ENCODE assay signal across 15 cellular contexts in the genomic region with DNA sequence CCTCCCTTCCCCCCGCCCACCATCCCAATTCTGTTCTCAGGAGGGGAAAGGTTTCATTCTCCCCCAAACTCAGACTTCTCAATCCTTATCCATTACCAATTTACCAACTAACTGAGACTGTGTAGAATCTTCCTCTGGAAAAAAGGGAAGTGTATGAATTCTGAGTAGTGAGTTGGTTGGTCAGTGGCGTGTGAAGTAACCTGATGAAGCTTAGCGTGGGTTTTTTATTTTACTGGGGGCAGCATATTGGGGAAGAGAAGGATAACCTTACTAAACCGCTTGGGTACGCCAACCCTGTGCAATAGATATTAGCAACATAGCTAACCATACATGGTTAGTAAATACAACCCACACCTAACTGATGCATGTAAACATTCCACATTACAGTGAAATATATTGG. TPM values are rescaled to one million over a fixed set of nuclear protein-coding genes. Genes with fewer than 3 reads are reported as not detected.
DNase-seq lines count a peak whose midpoint lies in the region; ATAC-seq, FAIRE-seq and TF ChIP-seq lines count a peak whose summit lies in the region.
"Had no signal": no experiment of that assay in that cellular context is flagged by ENCODE, and none has a peak within 500 bp of the region (broad histone marks: within the 10 kb centered on the region; RNA-seq: fewer than 3 reads in every experiment).

No MANE protein-coding gene starts in this region.

- H3K27me3 Mint-ChIP-seq in stimulated activated naive CD8-positive, alpha-beta T cell treated with anti-CD3 and anti-CD28 coated beads, Interleukin-15, Interleukin-2, amounts not matched to agents 100 ng/mL and 50 ng/mL, for 24 hours: no peaks in the 10 kb centered on the region

- H3K27ac Mint-ChIP-seq in stimulated activated naive CD8-positive, alpha-beta T cell treated with anti-CD3 and anti-CD28 coated beads, Interleukin-15, Interleukin-2, amounts not matched to agents 100 ng/mL and 50 ng/mL, for 24 hours: no peak overlapping the region

- H3K9me3 Mint-ChIP-seq in stimulated activated naive CD8-positive, alpha-beta T cell treated with anti-CD3 and anti-CD28 coated beads, Interleukin-15, Interleukin-2, amounts not matched to agents 100 ng/mL and 50 ng/mL, for 24 hours: no peaks in the 10 kb centered on the region

- peak overlapping the region; percentile 20 for H3K4me3 Mint-ChIP-seq in stimulated activated naive CD8-positive, alpha-beta T cell treated with anti-CD3 and anti-CD28 coated beads, Interleukin-15, Interleukin-2, amounts not matched to agents 100 ng/mL and 50 ng/mL, for 24 hours

- H3K36me3 ChIP-seq in A673 (ENCODE audit: insufficient read depth, low read length, poor library complexity, severe bottlenecking) (peaks cover 40% of the 10 kb centered on the region), ovary (no peaks in the 10 kb centered on the region)

- CTCF ChIA-PET in A673 (lab: Charles Lee): no interaction called here

- no peak for TF ChIP-seq CTCF in dorsolateral prefrontal cortex (IDR thresholded peaks at IDR 0.05 in 54 of 56, conservative IDR thresholded peaks at IDR 0.05 in 2 of 56; ENCODE audit: low read depth in 1 of 56, partially characterized antibody in 56 of 56)
- TF ChIP-seq CTCF in D721Med (IDR thresholded peaks at IDR 0.05; ENCODE audit: insufficient read depth, missing control alignments): no peak
- TF ChIP-seq CTCF in A673 (conservative IDR thresholded peaks at IDR 0.05; ENCODE audit: low read depth, low read length): no peak
- TF ChIP-seq CTCF in ovary (IDR thresholded peaks at IDR 0.05): no peak

- intact Hi-C loops in dorsolateral prefrontal cortex (cut with DNase I): loop anchor here in 1 of 2 donors (10.0 kb wide), 1 partner anchor 923 kb away; a partner anchor contains a TSS
- intact Hi-C loops in A673 (cut with micrococcal nuclease; ENCODE audit: unreplicated experiment): no loop called here
- intact Hi-C loops in ovary (cut with DNase I): no loop called here

- POLR2A ChIA-PET in A673 (lab: Charles Lee; ENCODE audit: low non-redundant PET): no interaction called here

- no peaks in the 10 kb centered on the region for H3K9me3 ChIP-seq in A673 (ENCODE audit: low read depth, low read length, poor library complexity, severe bottlenecking)
- H3K9me3 ChIP-seq in ovary: no peaks in the 10 kb centered on the region
- H3K9me3 ChIP-seq: heart left ventricle, upper lobe of left lung had no signal

- 80 to 90% (median 88%) methylated on average over 5 of the region's 5 CpGs for WGBS in ovary, 3 donors

- peaks cover 4% of the 10 kb centered on the region for H3K4me1 ChIP-seq in A673 (ENCODE audit: insufficient read depth, low read length, poor library complexity, severe bottlenecking)
- peaks cover 2% of the 10 kb centered on the region for H3K4me1 ChIP-seq in ovary (ENCODE audit: insufficient read depth)

- no peaks in the 10 kb centered on the region for H3K27me3 ChIP-seq in dorsolateral prefrontal cortex
- no peaks in the 10 kb centered on the region for H3K27me3 ChIP-seq in A673 (replicated peaks; ENCODE audit: insufficient read depth, low read depth, low read length, poor library complexity)
- H3K27me3 ChIP-seq in ovary: no peaks in the 10 kb centered on the region
- H3K27me3 ChIP-seq: heart left ventricle, upper lobe of left lung had no signal

- no peak for FAIRE-seq in D721Med (lab: Jason Lieb, UNC)

- TF ChIP-seq POLR2A in ovary (IDR thresholded peaks at IDR 0.05): no peak

- BruUV-seq in A673 (replicated peaks; lab: Mats Ljungman, UMichigan): no TSS peak

- no peak for ATAC-seq in stimulated activated naive CD8-positive, alpha-beta T cell treated with anti-CD3 and anti-CD28 coated beads, Interleukin-15, Interleukin-2, amounts not matched to agents 100 U/mL and 50 U/mL, for 24 hours
- no peak for ATAC-seq in GM21390 (IDR thresholded peaks at IDR 0.05; ENCODE audit: unreplicated experiment)

- TF ChIP-seq EP300 in ovary (IDR thresholded peaks at IDR 0.05): no peak

- peak overlapping the region in 36 of 59 donors; percentile 43 to 95 (median 80) for H3K4me3 ChIP-seq in dorsolateral prefrontal cortex
- no peak overlapping the region for H3K4me3 ChIP-seq in A673 (ENCODE audit: low read depth, low read length, poor library complexity, severe bottlenecking)
- no peak overlapping the region for H3K4me3 ChIP-seq in ovary

- H3K4me1 Mint-ChIP-seq in stimulated activated naive CD8-positive, alpha-beta T cell treated with anti-CD3 and anti-CD28 coated beads, Interleukin-15, Interleukin-2, amounts not matched to agents 100 ng/mL and 50 ng/mL, for 24 hours (ENCODE audit: low read depth): peaks cover 59% of the 10 kb centered on the region

- no peak for DNase-seq in stimulated activated naive CD8-positive, alpha-beta T cell treated with anti-CD3 and anti-CD28 coated beads, Interleukin-15, Interleukin-2, amounts not matched to agents 100 U/mL and 50 U/mL, for 24 hours
- DNase-seq in OCI-M1 (lab: John Stamatoyannopoulos, UW): peak; percentile 32
- DNase-seq in dorsolateral prefrontal cortex: no peak
- DNase-seq in D721Med (ENCODE audit: insufficient read length, low spot score): no peak
- no peak for DNase-seq in A673 (ENCODE audit: low spot score)
- no peak for DNase-seq in ovary
- DNase-seq: heart left ventricle, IMR-90, kidney glomerular epithelial cell, NCI-H146, NCI-H774, upper lobe of left lung had no signal

- H3K36me3 Mint-ChIP-seq in stimulated activated naive CD8-positive, alpha-beta T cell treated with anti-CD3 and anti-CD28 coated beads, Interleukin-15, Interleukin-2, amounts not matched to agents 100 ng/mL and 50 ng/mL, for 24 hours (ENCODE audit: low read depth): peaks cover 54% of the 10 kb centered on the region

- H3K27ac ChIP-seq in dorsolateral prefrontal cortex: peak overlapping the region in 30 of 59 donors; percentile 7 to 91 (median 75)
- no peak overlapping the region for H3K27ac ChIP-seq in A673 (ENCODE audit: low read depth, low read length, poor library complexity, severe bottlenecking)
- H3K27ac ChIP-seq in ovary: no peak overlapping the region
- H3K27ac ChIP-seq: epithelial cell of prostate had no signal

RNA-seq across cellular contexts. Expression of a gene that starts 1.1 kb away (rescaled TPM):
- total RNA-seq in dorsolateral prefrontal cortex: 10 to 100 TPM; 26.8 to 56.6 (median 37.3) TPM
- total RNA-seq in A673 (2021): 48.7 and 55.0 TPM in 2 replicates
- 10 to 100 TPM; 21.6 to 38.7 (median 35.2) TPM for total RNA-seq in ovary
- polyA plus RNA-seq in ovary: 10 to 100 TPM; 19.4 to 31.8 TPM

RNA-seq across cellular contexts. Expression of a gene that starts 12.8 kb away (rescaled TPM):
- total RNA-seq in dorsolateral prefrontal cortex (10 to 100 TPM in 119 of 120 experiments, 1 to 10 TPM in 1; 9.9 to 27.7 (median 18.0) TPM), A673 (2021) (84.8 and 93.3 TPM in 2 replicates), ovary (10 to 100 TPM; 15.5 to 33.9 (median 23.9) TPM)
- 10 to 100 TPM; 17.8 to 26.9 TPM for polyA plus RNA-seq in ovary

RNA-seq across cellular contexts. Expression of a gene that starts 13.0 kb away (rescaled TPM):
- 10 to 100 TPM; 11.2 to 31.2 (median 21.8) TPM for total RNA-seq in dorsolateral prefrontal cortex
- 38.5 and 40.8 TPM in 2 replicates for total RNA-seq in A673 (2021)
- 10 to 100 TPM in 6 of 7 donors, 1 to 10 TPM in 1; 7.6 to 21.9 (median 18.5) TPM for total RNA-seq in ovary
- 10 to 100 TPM; 14.3 to 27.3 TPM for polyA plus RNA-seq in ovary

Comparison
In these comparisons a context has a peak if more than half of its experiments do, and no peak if none do; other contexts are left out.
1. H3K27ac ChIP-seq: peak in dorsolateral prefrontal cortex (30 of 59); none in A673 (single experiment) and ovary (0 of 2).
2. H3K4me3 ChIP-seq: peak in dorsolateral prefrontal cortex (36 of 59); none in A673 (single experiment) and ovary (single experiment).